In genomic region chr15:81158561-81158960, GRCh38 we compare ENCODE assay signal across 7 cellular contexts. TPM values are rescaled to one million over a fixed set of nuclear protein-coding genes. Genes with fewer than 3 reads are reported as not detected.
"Had no signal": no experiment of that assay in that cellular context is flagged by ENCODE, and none has a peak within 500 bp of the region (broad histone marks: within the 10 kb centered on the region; RNA-seq: fewer than 3 reads in every experiment).

No MANE protein-coding gene starts in this region.

RNA-seq across cellular contexts. Expression of gene CFAP161, which starts 24.5 kb away (rescaled TPM):
- total RNA-seq: endodermal cell, endothelial cell of umbilical vein, epithelial cell of proximal tubule, foreskin keratinocyte, gastrocnemius medialis, hepatocyte had no signal

RNA-seq across cellular contexts. Expression of gene IL16, which starts 38.1 kb away (rescaled TPM):
- total RNA-seq: fibroblast of villous mesenchyme had no signal
